ENCODE assay signal across 14 cellular contexts in genomic region chr16:59260892-59261291, GRCh38.
DNase-seq lines count a peak whose midpoint lies in the region; ATAC-seq and TF ChIP-seq lines count a peak whose summit lies in the region.
"Had no signal": no experiment of that assay in that cellular context is flagged by ENCODE, and none has a peak within 500 bp of the region (broad histone marks: within the 10 kb centered on the region; RNA-seq: fewer than 3 reads in every experiment).

No MANE protein-coding gene starts in this region.

- H3K27ac ChIP-seq in naive thymus-derived CD4-positive, alpha-beta T cell (ENCODE audit: low read depth, low read length) = peak overlapping the region; percentile 40
- no peak overlapping the region for H3K27ac ChIP-seq in gastrocnemius medialis
- H3K27ac ChIP-seq: 22Rv1, GM23248 had no signal

- no peaks in the 10 kb centered on the region for H3K9me3 Mint-ChIP-seq in activated CD4-positive, alpha-beta T cell treated with anti-CD3 and anti-CD28 coated beads for 36 hours (ENCODE audit: low read depth)
- peaks cover 0 to 6% of the 10 kb centered on the region in 2 donors for H3K9me3 Mint-ChIP-seq in activated naive CD4-positive, alpha-beta T cell treated with anti-CD3 and anti-CD28 coated beads, Interleukin-2, amount 50 U/mL, for 72 hours
- H3K9me3 Mint-ChIP-seq in activated naive CD4-positive, alpha-beta T cell treated with anti-CD3 and anti-CD28 coated beads, Interleukin-2, amount 10 ng/mL, durations not matched to agents 7 days and 5 days = no peaks in the 10 kb centered on the region
- peaks cover 0 to 5% (median 0%) of the 10 kb centered on the region in 11 donors for H3K9me3 Mint-ChIP-seq in naive thymus-derived CD4-positive, alpha-beta T cell
- no peaks in the 10 kb centered on the region for H3K9me3 Mint-ChIP-seq in type B pancreatic cell

- H3K4me1 ChIP-seq in naive thymus-derived CD4-positive, alpha-beta T cell (ENCODE audit: control insufficient read depth in 2 of 2, insufficient read depth in 2 of 2, low read length in 2 of 2) = peaks cover 0 to 9% of the 10 kb centered on the region in 2 donors
- H3K4me1 ChIP-seq in gastrocnemius medialis = no peaks in the 10 kb centered on the region

- H3K36me3 ChIP-seq in naive thymus-derived CD4-positive, alpha-beta T cell (ENCODE audit: control insufficient read depth in 2 of 3, insufficient read depth in 3 of 3, low read length in 3 of 3) = no peaks in the 10 kb centered on the region
- no peaks in the 10 kb centered on the region for H3K36me3 ChIP-seq in gastrocnemius medialis

- DNase-seq in activated CD4-positive, alpha-beta T cell treated with anti-CD3 and anti-CD28 coated beads for 36 hours = no peak
- no peak for DNase-seq in activated CD4-positive, alpha-beta T cell treated with anti-CD3 and anti-CD28 coated beads, Interleukin-2, amount 50 U/mL, for 1 hour
- DNase-seq in activated naive CD4-positive, alpha-beta T cell treated with anti-CD3 and anti-CD28 coated beads, Interleukin-2, amount 50 U/mL, for 72 hours (ENCODE audit: low spot score in 2 of 2) = no peak
- no peak for DNase-seq in activated naive CD4-positive, alpha-beta T cell treated with anti-CD3 and anti-CD28 coated beads, Interleukin-2, amount 10 ng/mL, durations not matched to agents 7 days and 5 days
- DNase-seq in naive thymus-derived CD4-positive, alpha-beta T cell = peak in 3 of 9 donors; percentile 9 to 16 (median 14)
- DNase-seq in type B pancreatic cell (ENCODE audit: extremely low spot score, unreplicated experiment) (no peak), gastrocnemius medialis (no peak)
- DNase-seq: Calu3, DMS 273 treated with DMSO at 0.1 percent for 48 hours, GM23248, IMR-90 had no signal

- CTCF ChIA-PET in activated CD4-positive, alpha-beta T cell treated with anti-CD3 and anti-CD28 coated beads for 36 hours (lab: Charles Lee) = interaction anchor here (0.8 kb wide), 1 partner anchor 83 kb away, joined by 3 read pairs; no protein-coding TSS in a partner anchor
- CTCF ChIA-PET in activated naive CD4-positive, alpha-beta T cell treated with anti-CD3 and anti-CD28 coated beads, Interleukin-2, amount 10 ng/mL, durations not matched to agents 7 days and 5 days (lab: Charles Lee) = no interaction called here
- CTCF ChIA-PET in naive thymus-derived CD4-positive, alpha-beta T cell (lab: Charles Lee) = interaction anchor here (0.7 kb wide), 1 partner anchor 1361 kb away, joined by 3 read pairs; no protein-coding TSS in a partner anchor

- H3K27me3 Mint-ChIP-seq in activated CD4-positive, alpha-beta T cell treated with anti-CD3 and anti-CD28 coated beads for 36 hours = no peaks in the 10 kb centered on the region
- no peaks in the 10 kb centered on the region for H3K27me3 Mint-ChIP-seq in activated naive CD4-positive, alpha-beta T cell treated with anti-CD3 and anti-CD28 coated beads, Interleukin-2, amount 10 ng/mL, durations not matched to agents 7 days and 5 days
- peaks cover 0 to 5% (median 0%) of the 10 kb centered on the region in 5 donors for H3K27me3 Mint-ChIP-seq in naive thymus-derived CD4-positive, alpha-beta T cell
- H3K27me3 Mint-ChIP-seq in type B pancreatic cell = no peaks in the 10 kb centered on the region

- peak; percentile 63 for ATAC-seq in activated CD4-positive, alpha-beta T cell treated with anti-CD3 and anti-CD28 coated beads for 36 hours
- peak; percentile 68 to 84 for ATAC-seq in activated naive CD4-positive, alpha-beta T cell treated with anti-CD3 and anti-CD28 coated beads, Interleukin-2, amount 50 U/mL, for 72 hours
- peak; percentile 58 for ATAC-seq in naive thymus-derived CD4-positive, alpha-beta T cell
- no peak for ATAC-seq in gastrocnemius medialis
- ATAC-seq in GM21423 (IDR thresholded peaks at IDR 0.05; ENCODE audit: unreplicated experiment) = no peak
- ATAC-seq: HCT116 had no signal

- H3K9me3 ChIP-seq in naive thymus-derived CD4-positive, alpha-beta T cell (ENCODE audit: control insufficient read depth in 2 of 3, low read length in 3 of 3) = no peaks in the 10 kb centered on the region
- H3K9me3 ChIP-seq in gastrocnemius medialis = no peaks in the 10 kb centered on the region

- H3K27me3 ChIP-seq in naive thymus-derived CD4-positive, alpha-beta T cell (ENCODE audit: control insufficient read depth in 2 of 2, insufficient read depth in 2 of 2, low read length in 2 of 2) = no peaks in the 10 kb centered on the region
- H3K27me3 ChIP-seq in gastrocnemius medialis = no peaks in the 10 kb centered on the region

- intact Hi-C loops in activated CD4-positive, alpha-beta T cell treated with anti-CD3 and anti-CD28 coated beads for 36 hours (cut with DNase I, micrococcal nuclease) = no loop called here
- intact Hi-C loops in naive thymus-derived CD4-positive, alpha-beta T cell (cut with micrococcal nuclease) = loop anchor here in 1 of 2 donors (2.0 to 5.0 kb wide), 2 partner anchors 36 to 68 kb away; no protein-coding TSS in a partner anchor
- intact Hi-C loops in gastrocnemius medialis (cut with DNase I; ENCODE audit: low total_unique reads) = no loop called here

- in situ Hi-C loops in gastrocnemius medialis (cut with MboI; ENCODE audit: low sequenced_read_pairs in 4 of 4) = no loop called here

- peaks cover 26% of the 10 kb centered on the region for H3K4me1 Mint-ChIP-seq in activated CD4-positive, alpha-beta T cell treated with anti-CD3 and anti-CD28 coated beads for 36 hours
- H3K4me1 Mint-ChIP-seq in activated naive CD4-positive, alpha-beta T cell treated with anti-CD3 and anti-CD28 coated beads, Interleukin-2, amount 10 ng/mL, durations not matched to agents 7 days and 5 days = peaks cover 24% of the 10 kb centered on the region
- peaks cover 14 to 41% (median 21%) of the 10 kb centered on the region in 7 donors for H3K4me1 Mint-ChIP-seq in naive thymus-derived CD4-positive, alpha-beta T cell
- no peaks in the 10 kb centered on the region for H3K4me1 Mint-ChIP-seq in type B pancreatic cell (ENCODE audit: unreplicated experiment)

- POLR2A ChIA-PET in activated CD4-positive, alpha-beta T cell treated with anti-CD3 and anti-CD28 coated beads for 36 hours (lab: Charles Lee) = interaction anchor here (0.6 kb wide), 1 partner anchor 50 kb away, joined by 7 read pairs; no protein-coding TSS in a partner anchor
- POLR2A ChIA-PET in naive thymus-derived CD4-positive, alpha-beta T cell (lab: Charles Lee) = interaction anchor here (1.1 kb wide), 1 partner anchor 15 kb away, joined by 3 read pairs; no protein-coding TSS in a partner anchor

- TF ChIP-seq POLR2A in gastrocnemius medialis (IDR thresholded peaks at IDR 0.05) = no peak

- H3K4me3 Mint-ChIP-seq in activated CD4-positive, alpha-beta T cell treated with anti-CD3 and anti-CD28 coated beads for 36 hours = no peak overlapping the region
- H3K4me3 Mint-ChIP-seq in activated naive CD4-positive, alpha-beta T cell treated with anti-CD3 and anti-CD28 coated beads, Interleukin-2, amount 10 ng/mL, durations not matched to agents 7 days and 5 days = no peak overlapping the region
- peak overlapping the region in 6 of 10 donors; percentile 12 to 82 (median 44) for H3K4me3 Mint-ChIP-seq in naive thymus-derived CD4-positive, alpha-beta T cell
- no peak overlapping the region for H3K4me3 Mint-ChIP-seq in type B pancreatic cell

- no peak overlapping the region for H3K27ac Mint-ChIP-seq in activated CD4-positive, alpha-beta T cell treated with anti-CD3 and anti-CD28 coated beads for 36 hours
- peak overlapping the region; percentile 24 to 62 for H3K27ac Mint-ChIP-seq in activated naive CD4-positive, alpha-beta T cell treated with anti-CD3 and anti-CD28 coated beads, Interleukin-2, amount 50 U/mL, for 72 hours
- no peak overlapping the region for H3K27ac Mint-ChIP-seq in activated naive CD4-positive, alpha-beta T cell treated with anti-CD3 and anti-CD28 coated beads, Interleukin-2, amount 10 ng/mL, durations not matched to agents 7 days and 5 days
- H3K27ac Mint-ChIP-seq in naive thymus-derived CD4-positive, alpha-beta T cell = peak overlapping the region in 4 of 9 donors; percentile 72 to 94 (median 90)
- H3K27ac Mint-ChIP-seq in type B pancreatic cell = no peak overlapping the region

- H3K4me3 ChIP-seq in naive thymus-derived CD4-positive, alpha-beta T cell (ENCODE audit: low read length) = no peak overlapping the region
- no peak overlapping the region for H3K4me3 ChIP-seq in gastrocnemius medialis
- H3K4me3 ChIP-seq: GM23248 had no signal

- H3K36me3 Mint-ChIP-seq in activated CD4-positive, alpha-beta T cell treated with anti-CD3 and anti-CD28 coated beads for 36 hours (ENCODE audit: low read depth) = no peaks in the 10 kb centered on the region
- H3K36me3 Mint-ChIP-seq in activated naive CD4-positive, alpha-beta T cell treated with anti-CD3 and anti-CD28 coated beads, Interleukin-2, amount 50 U/mL, for 72 hours = no peaks in the 10 kb centered on the region
- H3K36me3 Mint-ChIP-seq in activated naive CD4-positive, alpha-beta T cell treated with anti-CD3 and anti-CD28 coated beads, Interleukin-2, amount 10 ng/mL, durations not matched to agents 7 days and 5 days = no peaks in the 10 kb centered on the region
- H3K36me3 Mint-ChIP-seq in naive thymus-derived CD4-positive, alpha-beta T cell = no peaks in the 10 kb centered on the region
- H3K36me3 Mint-ChIP-seq in type B pancreatic cell = no peaks in the 10 kb centered on the region

- TF ChIP-seq CTCF in type B pancreatic cell (conservative IDR thresholded peaks at IDR 0.05) (no peak), gastrocnemius medialis (IDR thresholded peaks at IDR 0.05 in 4 of 5, conservative IDR thresholded peaks at IDR 0.05 in 1 of 5) (no peak)

Comparison
In these comparisons a context has a peak if more than half of its experiments do, and no peak if none do; other contexts are left out.
1. H3K27ac Mint-ChIP-seq: peak in activated naive CD4-positive, alpha-beta T cell treated with anti-CD3 and anti-CD28 coated beads, Interleukin-2, amount 50 U/mL, for 72 hours (2 of 2); none in activated CD4-positive, alpha-beta T cell treated with anti-CD3 and anti-CD28 coated beads for 36 hours (single experiment), activated naive CD4-positive, alpha-beta T cell treated with anti-CD3 and anti-CD28 coated beads, Interleukin-2, amount 10 ng/mL, durations not matched to agents 7 days and 5 days (single experiment) and type B pancreatic cell (single experiment).
2. ATAC-seq: peak in activated CD4-positive, alpha-beta T cell treated with anti-CD3 and anti-CD28 coated beads for 36 hours (single experiment), activated naive CD4-positive, alpha-beta T cell treated with anti-CD3 and anti-CD28 coated beads, Interleukin-2, amount 50 U/mL, for 72 hours (2 of 2) and naive thymus-derived CD4-positive, alpha-beta T cell (single experiment); none in gastrocnemius medialis (0 of 2) and GM21423 (single experiment).
3. H3K4me3 Mint-ChIP-seq: peak in naive thymus-derived CD4-positive, alpha-beta T cell (6 of 10); none in activated CD4-positive, alpha-beta T cell treated with anti-CD3 and anti-CD28 coated beads for 36 hours (single experiment), activated naive CD4-positive, alpha-beta T cell treated with anti-CD3 and anti-CD28 coated beads, Interleukin-2, amount 10 ng/mL, durations not matched to agents 7 days and 5 days (single experiment) and type B pancreatic cell (single experiment).